15 cellular contexts compared by ENCODE assay signal in the genomic region with DNA sequence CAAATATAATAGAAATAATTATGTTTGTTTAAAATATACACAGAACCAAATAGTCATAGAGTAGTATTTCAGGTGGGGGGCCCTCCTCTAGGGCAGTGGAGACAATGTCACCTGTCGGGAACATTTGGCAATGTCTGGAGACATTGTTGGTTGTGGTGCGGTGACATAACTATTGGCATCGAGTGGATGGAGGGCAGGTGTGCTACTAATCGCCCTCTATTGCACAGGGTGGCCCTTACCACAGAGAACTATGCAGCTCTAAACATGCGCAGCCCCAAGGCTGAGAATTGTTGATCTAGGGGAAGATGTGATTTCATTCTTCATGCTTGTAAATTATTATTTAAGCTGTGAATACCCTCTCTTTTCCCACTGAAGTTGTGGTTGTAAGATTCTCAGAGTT.
DNase-seq lines count a peak whose midpoint lies in the region; ATAC-seq and TF ChIP-seq lines count a peak whose summit lies in the region.
"Had no signal": no experiment of that assay in that cellular context is flagged by ENCODE, and none has a peak within 500 bp of the region (broad histone marks: within the 10 kb centered on the region; RNA-seq: fewer than 3 reads in every experiment).

No MANE protein-coding gene starts in this region.

- intact Hi-C loops in MCF 10A (cut with micrococcal nuclease), result no loop called here

- no peaks in the 10 kb centered on the region for H3K36me3 Mint-ChIP-seq in MCF 10A (ENCODE audit: insufficient read depth, unreplicated experiment)
- H3K36me3 Mint-ChIP-seq: CD8-positive, alpha-beta T cell had no signal

- no peak overlapping the region for H3K27ac Mint-ChIP-seq in MCF 10A (ENCODE audit: low read depth, unreplicated experiment)
- H3K27ac Mint-ChIP-seq: B cell; CD8-positive, alpha-beta T cell had no signal

- CTCF ChIA-PET in MCF 10A (lab: Yijun Ruan, JAX), result no interaction called here

- H3K9me3 Mint-ChIP-seq in MCF 10A (ENCODE audit: unreplicated experiment), result no peaks in the 10 kb centered on the region

- H3K27me3 Mint-ChIP-seq in MCF 10A (ENCODE audit: insufficient read depth, unreplicated experiment), result no peaks in the 10 kb centered on the region
- H3K27me3 Mint-ChIP-seq: B cell had no signal

- DNase-seq in COR-L47 (lab: John Stamatoyannopoulos, UW), result peak; percentile 17
- DNase-seq in NCI-H146 treated with DMSO at 0.1 percent for 48 hours (lab: John Stamatoyannopoulos, UW; ENCODE audit: unreplicated experiment), result peak; percentile 7
- DNase-seq in SHP77 treated with DMSO at 0.1 percent for 48 hours (lab: John Stamatoyannopoulos, UW), result peak; percentile 8
- peak; percentile 48 for DNase-seq in myocyte (ENCODE audit: low read depth)
- no peak for DNase-seq in MCF 10A (ENCODE audit: unreplicated experiment)
- no peak for DNase-seq in NCI-H226
- DNase-seq: 8988T; CD8-positive, alpha-beta T cell; DMS 273 treated with DMSO at 0.1 percent for 48 hours; DMS53; DND-41; EL; GM23248 had no signal

- H3K4me3 Mint-ChIP-seq in MCF 10A (ENCODE audit: unreplicated experiment), result no peak overlapping the region
- H3K4me3 Mint-ChIP-seq: B cell; CD8-positive, alpha-beta T cell had no signal

- no peak for ATAC-seq in HG03442 (IDR thresholded peaks at IDR 0.05; ENCODE audit: unreplicated experiment)
- ATAC-seq: CD8-positive, alpha-beta T cell had no signal

- no TSS peak for BruUV-seq in MCF 10A (replicated peaks; lab: Mats Ljungman, UMichigan)

- H3K4me1 Mint-ChIP-seq in MCF 10A (ENCODE audit: insufficient read depth, unreplicated experiment), result peaks cover 13% of the 10 kb centered on the region
- H3K4me1 Mint-ChIP-seq: B cell had no signal

- POLR2A ChIA-PET in MCF 10A (lab: Yijun Ruan, JAX), result no interaction called here

- no peak for TF ChIP-seq CTCF in MCF 10A (IDR thresholded peaks at IDR 0.05; ENCODE audit: unreplicated experiment)

Comparison
In these comparisons a context has a peak if more than half of its experiments do, and no peak if none do; other contexts are left out.
1. DNase-seq: peak in COR-L47 (single experiment), NCI-H146 treated with DMSO at 0.1 percent for 48 hours (single experiment), SHP77 treated with DMSO at 0.1 percent for 48 hours (single experiment) and myocyte (single experiment); none in MCF 10A (single experiment) and NCI-H226 (single experiment).